Comparison of ENCODE assay signal across 12 cellular contexts in the genomic region with DNA sequence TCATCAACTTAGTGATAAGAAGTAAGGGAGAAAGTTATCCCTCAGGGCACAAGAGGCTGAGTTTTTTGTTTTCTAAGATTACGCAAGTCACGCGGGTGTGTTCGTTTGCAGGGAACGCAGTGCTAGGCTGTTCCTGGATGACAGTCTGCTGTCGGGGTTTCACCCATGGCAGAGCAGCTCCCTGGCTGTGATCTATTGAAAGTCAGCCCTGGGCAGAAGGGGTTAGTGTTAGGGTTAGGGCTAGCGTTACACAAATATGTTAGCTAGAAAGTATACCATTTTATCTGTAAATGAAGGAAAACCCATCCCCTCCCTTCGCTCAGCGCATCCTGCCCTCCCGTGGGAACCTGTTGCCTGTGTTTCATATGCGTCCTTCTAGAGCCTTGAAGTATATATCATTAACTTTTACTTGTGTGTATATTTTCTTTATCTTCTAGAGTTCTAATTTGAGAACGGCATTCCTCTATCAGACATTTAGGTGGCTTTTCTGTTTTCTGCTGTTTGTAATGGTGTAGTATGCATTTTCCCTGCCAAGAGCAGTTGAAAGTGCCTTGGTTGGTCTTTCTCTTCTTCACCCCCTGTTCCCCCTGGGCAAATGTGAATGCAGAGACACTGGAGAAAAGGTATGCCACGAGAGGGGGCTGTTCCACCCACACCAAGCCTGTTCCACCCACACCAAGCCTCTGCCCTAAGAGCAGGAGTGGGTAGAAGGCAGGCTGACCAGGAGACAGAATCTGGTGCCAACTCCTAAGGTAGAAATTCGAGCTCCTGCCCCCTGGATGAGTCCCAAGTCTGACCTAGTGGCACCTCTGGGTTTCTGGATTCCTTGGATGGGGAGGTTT. TPM values are rescaled to one million over a fixed set of nuclear protein-coding genes. Genes with fewer than 3 reads are reported as not detected.
A peak's percentile ranks its signal among the peaks of the same experiment; 100 is the strongest.
DNase-seq lines count a peak whose midpoint lies in the region; ATAC-seq and TF ChIP-seq lines count a peak whose summit lies in the region.
"Had no signal": no experiment of that assay in that cellular context is flagged by ENCODE, and none has a peak within 500 bp of the region (broad histone marks: within the 10 kb centered on the region; RNA-seq: fewer than 3 reads in every experiment).

No MANE protein-coding gene starts in this region.

- no peak overlapping the region for H3K4me3 ChIP-seq in GM12875 (ENCODE audit: low read depth, low read length)
- H3K4me3 ChIP-seq in mammary epithelial cell (replicated peaks in 1 of 3; ENCODE audit: insufficient read depth in 1 of 3, low read depth in 2 of 3, low read length in 3 of 3) = no peak overlapping the region
- H3K4me3 ChIP-seq in mucosa of descending colon = no peak overlapping the region
- H3K4me3 ChIP-seq: skin epidermis had no signal

- no peaks in the 10 kb centered on the region for H3K27me3 ChIP-seq in mammary epithelial cell (ENCODE audit: insufficient read depth, low read length)

- H3K9ac ChIP-seq in mammary epithelial cell (ENCODE audit: insufficient read depth, low read length) = no peak overlapping the region

- H3K36me3 ChIP-seq in mammary epithelial cell (ENCODE audit: insufficient read depth, low read length) = no peaks in the 10 kb centered on the region
- H3K36me3 ChIP-seq in mucosa of descending colon (ENCODE audit: low read depth) = no peaks in the 10 kb centered on the region

- in situ Hi-C loops in mammary epithelial cell (cut with MboI; ENCODE audit: low sequenced_read_pairs in 2 of 2) = no loop called here

- H4K20me1 ChIP-seq in mammary epithelial cell (ENCODE audit: insufficient read depth, low read length) = no peaks in the 10 kb centered on the region

- DNase-seq in MV-4-11 (lab: John Stamatoyannopoulos, UW) (peak; percentile 42), mammary epithelial cell (peak; percentile 8), mucosa of descending colon (peak in 2 of 3 donors; percentile 65 to 75), NCI-H69 (lab: John Stamatoyannopoulos, UW) (no peak), T-helper 1 cell (no peak), HPDE6-E6E7 (ENCODE audit: extremely low spot score) (no peak)
- DNase-seq: activated CD4-positive, alpha-beta T cell treated with anti-CD3 and anti-CD28 coated beads for 4 hours; activated naive CD8-positive, alpha-beta T cell treated with anti-CD3 and anti-CD28 coated beads, Interleukin-2, amount 50 U/mL, for 24 hours; NCI-H524 treated with DMSO at 0.1 percent for 48 hours; stimulated activated naive B cell treated with anti-CD40 and anti-IgM and Interleukin-4, amounts not matched to agents 10 μg/mL and 1 μg/mL and 100 μg/mL, for 72 hours had no signal

- CTCF ChIA-PET in mammary epithelial cell (lab: Charles Lee; ENCODE audit: low non-redundant PET) = no interaction called here

- peak; percentile 69 for ATAC-seq in mucosa of descending colon
- ATAC-seq: activated naive CD8-positive, alpha-beta T cell treated with anti-CD3 and anti-CD28 coated beads, Interleukin-2, amount 50 U/mL, for 24 hours; stimulated activated naive B cell treated with anti-CD40 and anti-IgM and Interleukin-4, amounts not matched to agents 10 μg/mL and 1 μg/mL and 100 μg/mL, for 72 hours had no signal

- TF ChIP-seq CTCF in GM12875 (IDR thresholded peaks at IDR 0.05; ENCODE audit: borderline replicate concordance, insufficient read depth, low read depth, low read length) = peak; percentile 49; the same call in 1 of the 2 replicates
- TF ChIP-seq CTCF in mammary epithelial cell (conservative IDR thresholded peaks at IDR 0.05 in 1 of 2, IDR thresholded peaks at IDR 0.05 in 1 of 2; ENCODE audit: extremely low read depth in 1 of 2, insufficient read depth in 1 of 2, low read depth in 1 of 2, low read length in 2 of 2) = peak in 1 of 2 donors; percentile 42
- TF ChIP-seq CTCF in mucosa of descending colon (IDR thresholded peaks at IDR 0.05) = no peak

- no peak overlapping the region for H3K4me2 ChIP-seq in mammary epithelial cell (ENCODE audit: insufficient read depth, low read depth, low read length)

- BruUV-seq in mammary epithelial cell (replicated peaks; lab: Mats Ljungman, UMichigan) = no TSS peak

- no peaks in the 10 kb centered on the region for H3K4me1 ChIP-seq in mammary epithelial cell (ENCODE audit: insufficient read depth, low read length)
- H3K4me1 ChIP-seq in mucosa of descending colon (ENCODE audit: low read depth) = peaks cover 43% of the 10 kb centered on the region

- intact Hi-C loops in mammary epithelial cell (cut with micrococcal nuclease) (loop anchor here (1.0 kb wide), 1 partner anchor 167 kb away; no protein-coding TSS in a partner anchor), mucosa of descending colon (cut with DNase I, micrococcal nuclease) (no loop called here)

- 67% methylated on average over 14 of the region's 14 CpGs for WGBS in mammary epithelial cell (ENCODE audit: low coverage, missing lambda C conversion rate)

- dilution Hi-C loops in mammary epithelial cell (cut with HindIII; ENCODE audit: low sequenced_read_pairs) = no loop called here

- no peaks in the 10 kb centered on the region for H3K9me3 ChIP-seq in mammary epithelial cell (replicated peaks; ENCODE audit: insufficient read depth, low read length)
- H3K9me3 ChIP-seq in mucosa of descending colon = no peaks in the 10 kb centered on the region

- no peak overlapping the region for H2AFZ ChIP-seq in mammary epithelial cell (ENCODE audit: low read depth, low read length)

- no peaks in the 10 kb centered on the region for H3K79me2 ChIP-seq in mammary epithelial cell (ENCODE audit: insufficient read depth, low read length)

- no peak overlapping the region for H3K27ac ChIP-seq in mammary epithelial cell (ENCODE audit: insufficient read depth, low read depth, low read length)
- H3K27ac ChIP-seq: skin epidermis had no signal

RNA-seq across cellular contexts. Expression of a gene that starts 47.0 kb away (rescaled TPM):
- 10 to 100 TPM; 25.0 to 43.5 TPM for total RNA-seq in mammary epithelial cell
- 21.0 TPM for polyA plus RNA-seq in mammary epithelial cell
- 19.1 TPM for polyA minus RNA-seq in mammary epithelial cell
- 10 to 100 TPM; 10.9 to 32.2 (median 11.9) TPM for total RNA-seq in mucosa of descending colon

Comparison
In these comparisons a context has a peak if more than half of its experiments do, and no peak if none do; other contexts are left out.
1. DNase-seq: peak in MV-4-11 (single experiment), mammary epithelial cell (single experiment) and mucosa of descending colon (2 of 3); none in NCI-H69 (single experiment), T-helper 1 cell (0 of 5) and HPDE6-E6E7 (single experiment).